20 cellular contexts compared by ENCODE assay signal in the genomic region with DNA sequence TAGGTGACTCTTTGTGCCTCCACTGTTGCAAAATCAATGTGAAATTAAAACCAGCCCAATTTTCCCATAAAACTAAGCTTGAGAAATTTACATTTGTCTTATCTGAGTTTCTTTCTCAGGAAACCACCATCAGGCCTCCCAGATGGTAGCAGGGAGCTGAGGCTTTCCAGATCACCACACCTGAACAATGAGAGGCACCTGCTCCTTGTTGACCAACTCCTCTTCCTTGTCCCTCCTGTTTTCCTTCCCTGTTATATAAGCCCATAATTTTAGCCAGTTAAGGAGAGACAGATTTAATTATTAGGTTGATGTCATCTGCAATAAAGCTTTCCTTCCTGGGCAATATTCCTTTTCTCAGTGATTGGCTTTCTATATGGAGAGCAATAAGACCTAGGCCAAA.
DNase-seq lines count a peak whose midpoint lies in the region; FAIRE-seq and TF ChIP-seq lines count a peak whose summit lies in the region.
"Had no signal": no experiment of that assay in that cellular context is flagged by ENCODE, and none has a peak within 500 bp of the region (broad histone marks: within the 10 kb centered on the region; RNA-seq: fewer than 3 reads in every experiment).

No MANE protein-coding gene starts in this region.

- H3K4me3 ChIP-seq in LNCaP clone FGC (ENCODE audit: low read depth, low read length), result no peak overlapping the region
- H3K4me3 ChIP-seq: GM23338, heart right ventricle, upper lobe of left lung had no signal

- CTCF ChIA-PET in HEK293T (lab: Yijun Ruan, JAX), result no interaction called here

- POLR2A ChIA-PET in HEK293T (lab: Yijun Ruan, JAX), result no interaction called here

- no peak for TF ChIP-seq CTCF in LNCaP clone FGC (IDR thresholded peaks at IDR 0.05; ENCODE audit: control insufficient read depth, extremely low read depth, insufficient read depth)

- DNase-seq in DMS153 (lab: John Stamatoyannopoulos, UW), result peak; percentile 62
- DNase-seq in DMS153 treated with DMSO at 0.1 percent for 48 hours (lab: John Stamatoyannopoulos, UW; ENCODE audit: unreplicated experiment), result no peak
- peak; percentile 59 for DNase-seq in LNCaP clone FGC (ENCODE audit: low read depth)
- peak; percentile 66 for DNase-seq in NCI-H748 treated with DMSO at 0.1 percent for 48 hours (lab: John Stamatoyannopoulos, UW)
- no peak for DNase-seq in epithelial cell of prostate (ENCODE audit: low read depth, low spot score)
- no peak for DNase-seq in HEK293T (ENCODE audit: extremely low spot score)
- no peak for DNase-seq in GM19239 (ENCODE audit: insufficient read length, low spot score)
- no peak for DNase-seq in stimulated activated CD4-positive, alpha-beta T cell treated with anti-CD3 and anti-CD28 coated beads, Interleukin-15, amount 100 ng/mL, for 24 hours
- DNase-seq: 8988T; activated CD4-positive, alpha-beta T cell treated with anti-CD3 and anti-CD28 coated beads, Interleukin-2, amount 50 U/mL, for 1 hour; heart right ventricle; left ventricle myocardium superior; NCI-H1694; NCI-H526 treated with DMSO at 0.1 percent for 48 hours; nephron progenitor cell; stimulated activated CD8-positive, alpha-beta memory T cell treated with anti-CD3 and anti-CD28 coated beads, Interleukin-4, amount 100 ng/mL, for 48 hours; T-helper 2 cell; upper lobe of left lung had no signal

- H3K27ac ChIP-seq in epithelial cell of prostate, result peak overlapping the region; percentile 9
- H3K27ac ChIP-seq: heart right ventricle, upper lobe of left lung, VCaP had no signal

- FAIRE-seq in GM19239 (lab: Jason Lieb, UNC), result no peak

TF ChIP-seq in HEK293T, 16 proteins besides CTCF, POLR2A, EP300 and RAD21:
- TF ChIP-seq BHLHE40 (IDR thresholded peaks at IDR 0.05; ENCODE audit: borderline replicate concordance), result no peak
- no peak for TF ChIP-seq LEF1 (IDR thresholded peaks at IDR 0.05; ENCODE audit: borderline replicate concordance)
- no peak for TF ChIP-seq ZNF384 (IDR thresholded peaks at IDR 0.05)
- no peak for TF ChIP-seq FOXA1 (IDR thresholded peaks at IDR 0.05)
- TF ChIP-seq L3MBTL2 (conservative IDR thresholded peaks at IDR 0.05), result no peak

Comparison
In these comparisons a context has a peak if more than half of its experiments do, and no peak if none do; other contexts are left out.
1. DNase-seq: peak in DMS153 (single experiment), LNCaP clone FGC (single experiment) and NCI-H748 treated with DMSO at 0.1 percent for 48 hours (single experiment); none in DMS153 treated with DMSO at 0.1 percent for 48 hours (single experiment), epithelial cell of prostate (single experiment), HEK293T (single experiment), GM19239 (single experiment) and stimulated activated CD4-positive, alpha-beta T cell treated with anti-CD3 and anti-CD28 coated beads, Interleukin-15, amount 100 ng/mL, for 24 hours (single experiment).